Comparison of ENCODE assay signal across 15 cellular contexts in the genomic region with DNA sequence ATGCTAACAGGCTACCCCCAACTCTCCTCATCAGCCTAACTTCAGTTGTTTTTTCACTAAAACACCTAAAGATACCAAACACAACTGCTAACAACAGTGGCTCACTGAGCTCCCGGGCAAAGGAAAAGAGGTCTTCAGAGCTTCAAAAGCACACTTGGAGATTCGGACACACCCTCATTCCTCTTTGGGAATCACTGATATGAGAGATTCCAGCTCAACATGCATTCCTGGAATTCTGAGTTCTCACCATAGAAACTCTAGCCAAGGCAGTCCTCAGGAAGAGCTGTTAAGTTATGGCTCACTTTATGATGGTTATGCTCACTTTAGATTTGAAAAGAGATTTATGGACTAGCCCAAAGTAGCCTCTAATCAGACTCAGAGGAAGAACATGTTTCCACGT. TPM values are rescaled to one million over a fixed set of nuclear protein-coding genes. Genes with fewer than 3 reads are reported as not detected.
DNase-seq lines count a peak whose midpoint lies in the region; ATAC-seq and TF ChIP-seq lines count a peak whose summit lies in the region.
"Had no signal": no experiment of that assay in that cellular context is flagged by ENCODE, and none has a peak within 500 bp of the region (broad histone marks: within the 10 kb centered on the region; RNA-seq: fewer than 3 reads in every experiment).

No MANE protein-coding gene starts in this region.

- H3K27ac ChIP-seq in sigmoid colon (no peak overlapping the region), gastroesophageal sphincter (no peak overlapping the region), tibial nerve (no peak overlapping the region)
- H3K27ac ChIP-seq: stomach had no signal

- H3K4me1 Mint-ChIP-seq in HFFc6 (ENCODE audit: low read depth), result peaks cover 66% of the 10 kb centered on the region
- H3K4me1 Mint-ChIP-seq: IgD-negative memory B cell had no signal

- no peak overlapping the region for H3K4me3 ChIP-seq in astrocyte of the spinal cord (ENCODE audit: low read depth, low read length)
- H3K4me3 ChIP-seq in sigmoid colon, result no peak overlapping the region
- H3K4me3 ChIP-seq in gastroesophageal sphincter, result no peak overlapping the region
- no peak overlapping the region for H3K4me3 ChIP-seq in tibial nerve
- H3K4me3 ChIP-seq: stomach had no signal

- TF ChIP-seq CTCF in HFFc6 (IDR thresholded peaks at IDR 0.05) (no peak), astrocyte of the spinal cord (IDR thresholded peaks at IDR 0.05; ENCODE audit: low read depth, low read length) (no peak), sigmoid colon (IDR thresholded peaks at IDR 0.05) (no peak), gastroesophageal sphincter (IDR thresholded peaks at IDR 0.05) (no peak), tibial nerve (IDR thresholded peaks at IDR 0.05) (no peak)

- no peak for ATAC-seq in gastroesophageal sphincter

- peak overlapping the region; percentile 80 for H3K27ac Mint-ChIP-seq in HFFc6
- H3K27ac Mint-ChIP-seq: IgD-negative memory B cell had no signal

- in situ Hi-C loops in astrocyte of the spinal cord (cut with HindIII; ENCODE audit: low sequenced_read_pairs), result no loop called here

- intact Hi-C loops in sigmoid colon (cut with DNase I), result no loop called here

- TF ChIP-seq POLR2A in sigmoid colon (IDR thresholded peaks at IDR 0.05) (no peak), gastroesophageal sphincter (IDR thresholded peaks at IDR 0.05) (no peak), tibial nerve (IDR thresholded peaks at IDR 0.05) (no peak)

- H3K4me3 Mint-ChIP-seq in HFFc6, result peak overlapping the region; percentile 83
- H3K4me3 Mint-ChIP-seq: IgD-negative memory B cell had no signal

- DNase-seq in A172 (ENCODE audit: low spot score), result peak; percentile 53
- DNase-seq in HFFc6, result peak; percentile 56
- peak; percentile 22 for DNase-seq in astrocyte of the spinal cord (ENCODE audit: low read depth, low spot score)
- peak; percentile 45 for DNase-seq in left kidney (ENCODE audit: low read depth, low spot score)
- no peak for DNase-seq in DMS114 treated with DMSO at 0.1 percent for 48 hours (lab: John Stamatoyannopoulos, UW; ENCODE audit: unreplicated experiment)
- DNase-seq in sigmoid colon, result no peak
- no peak for DNase-seq in tibial nerve (ENCODE audit: low spot score in 2 of 2)
- DNase-seq: amniotic stem cell; GF-D8; NCI-H2081; stimulated activated CD4-positive, alpha-beta T cell treated with anti-CD3 and anti-CD28 coated beads, Interleukin-2, amount 100 ng/mL, for 48 hours; stomach had no signal

- no peaks in the 10 kb centered on the region for H3K9me3 ChIP-seq in sigmoid colon
- H3K9me3 ChIP-seq in gastroesophageal sphincter, result no peaks in the 10 kb centered on the region
- H3K9me3 ChIP-seq in tibial nerve, result no peaks in the 10 kb centered on the region
- H3K9me3 ChIP-seq: stomach had no signal

- no peaks in the 10 kb centered on the region for H3K27me3 Mint-ChIP-seq in HFFc6 (ENCODE audit: insufficient read depth)
- H3K27me3 Mint-ChIP-seq: IgD-negative memory B cell had no signal

- no peaks in the 10 kb centered on the region for H3K9me3 Mint-ChIP-seq in HFFc6
- H3K9me3 Mint-ChIP-seq: IgD-negative memory B cell had no signal

- H3K27me3 ChIP-seq in sigmoid colon, result no peaks in the 10 kb centered on the region
- no peaks in the 10 kb centered on the region for H3K27me3 ChIP-seq in gastroesophageal sphincter
- no peaks in the 10 kb centered on the region for H3K27me3 ChIP-seq in tibial nerve
- H3K27me3 ChIP-seq: stomach had no signal

- peaks cover 0 to 44% (median 25%) of the 10 kb centered on the region in 4 donors for H3K4me1 ChIP-seq in sigmoid colon
- peaks cover 7 to 53% (median 15%) of the 10 kb centered on the region in 3 donors for H3K4me1 ChIP-seq in gastroesophageal sphincter
- H3K4me1 ChIP-seq in tibial nerve, result no peaks in the 10 kb centered on the region

- TF ChIP-seq EP300 in sigmoid colon (IDR thresholded peaks at IDR 0.05), result no peak
- no peak for TF ChIP-seq EP300 in gastroesophageal sphincter (IDR thresholded peaks at IDR 0.05)
- TF ChIP-seq EP300 in tibial nerve (IDR thresholded peaks at IDR 0.05), result no peak

- WGBS in sigmoid colon, 2 donors, result 28 to 53% methylated on average over 3 of the region's 3 CpGs
- 46 to 58% methylated on average over 3 of the region's 3 CpGs for WGBS in gastroesophageal sphincter (ENCODE audit: low coverage in 1 of 2), 2 donors
- 50 to 52% methylated on average over 3 of the region's 3 CpGs for whole genome bisulfite sequencing in tibial nerve, 2 donors

- no peaks in the 10 kb centered on the region for H3K36me3 ChIP-seq in sigmoid colon
- no peaks in the 10 kb centered on the region for H3K36me3 ChIP-seq in gastroesophageal sphincter
- H3K36me3 ChIP-seq in tibial nerve, result no peaks in the 10 kb centered on the region
- H3K36me3 ChIP-seq: stomach had no signal

- no peaks in the 10 kb centered on the region for H3K36me3 Mint-ChIP-seq in HFFc6 (ENCODE audit: low read depth)
- H3K36me3 Mint-ChIP-seq: IgD-negative memory B cell had no signal

RNA-seq across cellular contexts. Expression of gene STXBP6, which starts 40.1 kb away (rescaled TPM):
- total RNA-seq in A172 (2014; rRNA removed; shearing (Covaris generic)), result 3.9 and 7.6 TPM in 2 replicates
- 10 to 100 TPM; 15.4 to 17.5 (median 17.0) TPM for total RNA-seq in HFFc6 (2021; fragmentation: NEBNext Ultra II Directional; extraction: Animal tissue kit (Norgen Biotek cat#: 25700))
- total RNA-seq in sigmoid colon (10 to 100 TPM in 3 of 4 donors, 1 to 10 TPM in 1; 7.1 to 16.1 (median 14.8) TPM), gastroesophageal sphincter (10 to 100 TPM; 29.3 to 55.7 (median 44.0) TPM), tibial nerve (10 to 100 TPM; 12.6 to 42.6 (median 33.5) TPM)
- polyA plus RNA-seq in sigmoid colon, result 10 to 100 TPM; 12.6 to 32.8 (median 13.8) TPM
- total RNA-seq: T-helper 2 cell treated with Interferon-gamma antibody and Interleukin-4, amounts not matched to agents 100 ng/mL and 5 ng/mL, for 36 hours had no signal
- polyA plus RNA-seq: IgD-negative memory B cell had no signal

Comparison
In these comparisons a context has a peak if more than half of its experiments do, and no peak if none do; other contexts are left out.
1. DNase-seq: peak in A172 (single experiment), HFFc6 (single experiment), astrocyte of the spinal cord (single experiment) and left kidney (single experiment); none in DMS114 treated with DMSO at 0.1 percent for 48 hours (single experiment), sigmoid colon (single experiment) and tibial nerve (0 of 2).